In genomic region chr4:102878349-102878748, GRCh38 we compare ENCODE assay signal across 8 cellular contexts. TPM values are rescaled to one million over a fixed set of nuclear protein-coding genes. Genes with fewer than 3 reads are reported as not detected.
DNase-seq lines count a peak whose midpoint lies in the region; ATAC-seq, FAIRE-seq and TF ChIP-seq lines count a peak whose summit lies in the region.
"Not testable (repeated sequence)": the region's sequence is repeated elsewhere in the genome, so short reads cannot be mapped to it uniquely, and the experiment has no call there.

No MANE protein-coding gene starts in this region.

- peaks cover 24% of the 10 kb centered on the region for H3K9me3 Mint-ChIP-seq in activated CD4-positive, alpha-beta T cell treated with anti-CD3 and anti-CD28 coated beads, Interleukin-2, amount 10 ng/mL, durations not matched to agents 24 days and 14 days
- H3K9me3 Mint-ChIP-seq in osteocyte (ENCODE audit: unreplicated experiment), result not testable (repeated sequence)

- peak; percentile 86 for ATAC-seq in HepG2

- in situ Hi-C loops in HepG2 (cut with HindIII; ENCODE audit: extremely low pct_ligation_motif_present, low pct_unique_long_range_greater_than_20kb), result not testable (repeated sequence)

- WGBS in HepG2 (ENCODE audit: low lambda C conversion rate), result 19% methylated on average over 4 of the region's 4 CpGs
- 50 to 68% methylated on average over 4 of the region's 4 CpGs for WGBS in tibial nerve, 2 donors

- not testable (repeated sequence) for TF ChIP-seq CTCF in C4-2B (conservative IDR thresholded peaks at IDR 0.05); choroid plexus epithelial cell (conservative IDR thresholded peaks at IDR 0.05; ENCODE audit: low read depth, low read length); fibroblast of villous mesenchyme (IDR thresholded peaks at IDR 0.05; ENCODE audit: insufficient read depth, low read depth, low read length); HepG2 (CRISPR knock-in tag; IDR thresholded peaks at IDR 0.05); osteocyte (IDR thresholded peaks at IDR 0.05); tibial nerve (IDR thresholded peaks at IDR 0.05)

- peaks cover 69% of the 10 kb centered on the region for H3K36me3 Mint-ChIP-seq in activated CD4-positive, alpha-beta T cell treated with anti-CD3 and anti-CD28 coated beads, Interleukin-2, amount 10 ng/mL, durations not matched to agents 24 days and 14 days (ENCODE audit: low read depth)
- peaks cover 14% of the 10 kb centered on the region for H3K36me3 Mint-ChIP-seq in osteocyte (ENCODE audit: unreplicated experiment)

- H3K9ac ChIP-seq in HepG2 (ENCODE audit: insufficient read depth, low read depth, low read length), result not testable (repeated sequence)

- H2AFZ ChIP-seq in HepG2 (ENCODE audit: low read length), result not testable (repeated sequence)

- H3K4me3 ChIP-seq in choroid plexus epithelial cell (ENCODE audit: low read depth, low read length); fibroblast of villous mesenchyme (ENCODE audit: low read depth, low read length); HepG2 (replicated peaks in 1 of 3; ENCODE audit: insufficient read depth in 1 of 3, low read depth in 2 of 3, low read length in 3 of 3); tibial nerve: not testable (repeated sequence)

- POLR2A ChIA-PET in HepG2 (lab: Yijun Ruan, JAX), result interaction anchor here (1.2 to 3.7 kb wide), 4 partner anchors 9 to 199 kb away, joined by 3 to 32 read pairs (median 12); partner anchors contain the start of genes CISD2, SLC9B2 and UBE2D3

- intact Hi-C loops in activated CD4-positive, alpha-beta T cell treated with anti-CD3 and anti-CD28 coated beads, Interleukin-2, amount 10 ng/mL, durations not matched to agents 24 days and 14 days (cut with micrococcal nuclease), result not testable (repeated sequence)
- intact Hi-C loops in HepG2 (cut with micrococcal nuclease; ENCODE audit: unreplicated experiment), result loop anchor here (2.0 to 5.0 kb wide), 2 partner anchors 50 to 256 kb away; no protein-coding TSS in a partner anchor

- not testable (repeated sequence) for H3K27ac Mint-ChIP-seq in activated CD4-positive, alpha-beta T cell treated with anti-CD3 and anti-CD28 coated beads, Interleukin-2, amount 10 ng/mL, durations not matched to agents 24 days and 14 days
- H3K27ac Mint-ChIP-seq in osteocyte (ENCODE audit: unreplicated experiment), result peak overlapping the region; percentile 89

- H3K27me3 ChIP-seq in HepG2 (ENCODE audit: control insufficient read depth in 1 of 2, insufficient read depth in 2 of 2, low read length in 2 of 2); tibial nerve: not testable (repeated sequence)

- TF ChIP-seq EP300 in HepG2 (IDR thresholded peaks at IDR 0.05; ENCODE audit: low read depth in 2 of 2, low read length in 2 of 2) (peak in 1 of 2 experiments; percentile 44; a peak in 1 of 4 replicates), HepG2 (CRISPR knock-in tag; IDR thresholded peaks at IDR 0.05; ENCODE audit: borderline replicate concordance) (peak; percentile 41; the same call in 1 of the 2 replicates), tibial nerve (IDR thresholded peaks at IDR 0.05) (peak; percentile 40 to 68)

- peaks cover 15% of the 10 kb centered on the region for H3K9me3 ChIP-seq in HepG2 (ENCODE audit: low read length)
- not testable (repeated sequence) for H3K9me3 ChIP-seq in tibial nerve

- H3K4me1 Mint-ChIP-seq in activated CD4-positive, alpha-beta T cell treated with anti-CD3 and anti-CD28 coated beads, Interleukin-2, amount 10 ng/mL, durations not matched to agents 24 days and 14 days, result peaks cover 20% of the 10 kb centered on the region
- H3K4me1 Mint-ChIP-seq in osteocyte (ENCODE audit: unreplicated experiment), result peaks cover 23% of the 10 kb centered on the region

- not testable (repeated sequence) for H3K27me3 Mint-ChIP-seq in activated CD4-positive, alpha-beta T cell treated with anti-CD3 and anti-CD28 coated beads, Interleukin-2, amount 10 ng/mL, durations not matched to agents 24 days and 14 days; osteocyte (ENCODE audit: unreplicated experiment)

- not testable (repeated sequence) for BruUV-seq in HepG2 (replicated peaks; lab: Mats Ljungman, UMichigan)

- H3K27ac ChIP-seq in C4-2B (peak overlapping the region; percentile 14; the same call in 1 of the 2 replicates), HepG2 (ENCODE audit: extremely low read length, insufficient read depth, low read length) (peak overlapping the region; percentile 65), tibial nerve (peak overlapping the region in 2 of 4 donors; percentile 31 to 43)

- FAIRE-seq in HepG2 (lab: Jason Lieb, UNC), result peak; percentile 91

- not testable (repeated sequence) for H3K4me3 Mint-ChIP-seq in activated CD4-positive, alpha-beta T cell treated with anti-CD3 and anti-CD28 coated beads, Interleukin-2, amount 10 ng/mL, durations not matched to agents 24 days and 14 days
- H3K4me3 Mint-ChIP-seq in osteocyte (ENCODE audit: unreplicated experiment), result peak overlapping the region; percentile 16

- TF ChIP-seq RAD21 in HepG2 (CRISPR knock-in tag; IDR thresholded peaks at IDR 0.05), result not testable (repeated sequence)

- H3K36me3 ChIP-seq in HepG2 (replicated peaks in 1 of 2; ENCODE audit: control insufficient read depth in 1 of 2, insufficient read depth in 2 of 2, low read length in 2 of 2), result not testable (repeated sequence)
- peaks cover 0 to 41% (median 0%) of the 10 kb centered on the region in 3 donors for H3K36me3 ChIP-seq in tibial nerve

- peak; percentile 79 for DNase-seq in MV-4-11 (lab: John Stamatoyannopoulos, UW)
- DNase-seq in activated CD4-positive, alpha-beta T cell treated with anti-CD3 and anti-CD28 coated beads, Interleukin-2, amount 10 ng/mL, durations not matched to agents 24 days and 14 days, result peak; percentile 50
- peak; percentile 92 for DNase-seq in choroid plexus epithelial cell (ENCODE audit: low read depth)
- peak; percentile 52 for DNase-seq in fibroblast of villous mesenchyme (ENCODE audit: low read depth)
- DNase-seq in HepG2 (ENCODE audit: low spot score), result peak; percentile 89
- not testable (repeated sequence) for DNase-seq in osteocyte (ENCODE audit: extremely low spot score, unreplicated experiment)
- DNase-seq in tibial nerve (ENCODE audit: low spot score in 2 of 2), result peak in 1 of 2 donors; percentile 50

- peak overlapping the region; percentile 42; the same call in 1 of the 2 replicates for H3K4me2 ChIP-seq in HepG2 (ENCODE audit: low read depth, low read length)

- H4K20me1 ChIP-seq in HepG2 (ENCODE audit: insufficient read depth, low read length), result not testable (repeated sequence)

- H3K79me2 ChIP-seq in HepG2 (ENCODE audit: insufficient read depth, low read length), result peaks cover 36% of the 10 kb centered on the region

- H3K4me1 ChIP-seq in HepG2 (ENCODE audit: insufficient read depth, low read length), result peaks cover 34% of the 10 kb centered on the region
- H3K4me1 ChIP-seq in tibial nerve, result not testable (repeated sequence)

- CTCF ChIA-PET in HepG2 (lab: Yijun Ruan, JAX; ENCODE audit: low intra/inter-chr PET ratio, low total read pairs), result not testable (repeated sequence)

- TF ChIP-seq POLR2A in HepG2 (IDR thresholded peaks at IDR 0.05; ENCODE audit: insufficient read depth in 1 of 2, low read depth in 2 of 2, low read length in 2 of 2); tibial nerve (IDR thresholded peaks at IDR 0.05): not testable (repeated sequence)

RNA-seq across cellular contexts. Expression of gene CISD2, which starts 9.6 kb away (rescaled TPM):
- 43.9 and 48.5 TPM in 2 replicates for total RNA-seq in activated CD4-positive, alpha-beta T cell treated with anti-CD3 and anti-CD28 coated beads, Interleukin-2, amount 10 ng/mL, durations not matched to agents 24 days and 14 days
- 24.2 and 36.3 TPM in 2 replicates for total RNA-seq in fibroblast of villous mesenchyme
- total RNA-seq in HepG2 (2016; rRNA removed; fragmentation: Illumina TruSeq; extraction: Trizol), result 35.5 and 37.7 TPM in 2 replicates
- total RNA-seq in HepG2 (2016; cell fraction: cytosol; rRNA removed; fragmentation: Illumina TruSeq; extraction: Trizol; ENCODE audit: low read depth), result 44.0 and 52.2 TPM in 2 replicates
- total RNA-seq in HepG2 (2016; cell fraction: insoluble cytoplasmic fraction; rRNA removed; fragmentation: Illumina TruSeq; extraction: Trizol), result 36.2 and 41.7 TPM in 2 replicates
- 50.6 and 52.5 TPM in 2 replicates for total RNA-seq in HepG2 (2016; cell fraction: membrane; rRNA removed; fragmentation: Illumina TruSeq; extraction: Trizol)
- 19.8 and 23.3 TPM in 2 replicates for total RNA-seq in HepG2 (2016; cell fraction: nucleus; rRNA removed; fragmentation: Illumina TruSeq; extraction: Trizol)
- polyA plus RNA-seq in HepG2 (2011; rRNA removed), result 23.4 and 24.5 TPM in 2 replicates
- polyA plus RNA-seq in HepG2 (2011; cell fraction: cytosol; rRNA removed), result 12.7 and 14.1 TPM in 2 replicates
- 3.9 and 5.2 TPM in 2 replicates for polyA plus RNA-seq in HepG2 (2011; cell fraction: nucleus; rRNA removed)
- 40.0 and 43.1 TPM in 2 replicates for polyA plus RNA-seq in HepG2 (2012)
- 65.0 and 79.1 TPM in 2 replicates for polyA plus RNA-seq in HepG2 (2016; cell fraction: cytosol; fragmentation: Illumina TruSeq; extraction: Trizol; ENCODE audit: low read depth)
- 46.6 and 50.9 TPM in 2 replicates for polyA plus RNA-seq in HepG2 (2016; cell fraction: insoluble cytoplasmic fraction; fragmentation: Illumina TruSeq; extraction: Trizol; ENCODE audit: low read depth)
- 52.5 and 57.2 TPM in 2 replicates for polyA plus RNA-seq in HepG2 (2016; cell fraction: membrane; fragmentation: Illumina TruSeq; extraction: Trizol; ENCODE audit: low read depth)
- 52.6 and 60.4 TPM in 2 replicates for polyA plus RNA-seq in HepG2 (2016; cell fraction: nucleus; fragmentation: Illumina TruSeq; extraction: Trizol; ENCODE audit: insufficient read depth, low read depth)
- 25.6 and 28.4 TPM in 2 replicates for polyA minus RNA-seq in HepG2 (2011; rRNA and poly(A)+ RNA removed; ENCODE audit: low replicate concordance)
- 13.2 and 14.0 TPM in 2 replicates for polyA minus RNA-seq in HepG2 (2011; cell fraction: cytosol; rRNA and poly(A)+ RNA removed)
- polyA minus RNA-seq in HepG2 (2011; cell fraction: nucleus; rRNA and poly(A)+ RNA removed), result 5.6 and 6.4 TPM in 2 replicates
- 27.2 and 30.4 TPM in 2 replicates for total RNA-seq in osteocyte
- 10 to 100 TPM in 1 of 4 donors, 1 to 10 TPM in 3; 3.5 to 11.1 (median 7.2) TPM for total RNA-seq in tibial nerve

RNA-seq across cellular contexts. Expression of gene UBE2D3, which starts 51.0 kb away (rescaled TPM):
- total RNA-seq in activated CD4-positive, alpha-beta T cell treated with anti-CD3 and anti-CD28 coated beads, Interleukin-2, amount 10 ng/mL, durations not matched to agents 24 days and 14 days, result 488 TPM in 2 replicates
- total RNA-seq in fibroblast of villous mesenchyme, result 399 and 495 TPM in 2 replicates
- 224 and 265 TPM in 2 replicates for total RNA-seq in HepG2 (2016; rRNA removed; fragmentation: Illumina TruSeq; extraction: Trizol)
- 200 and 234 TPM in 2 replicates for total RNA-seq in HepG2 (2016; cell fraction: cytosol; rRNA removed; fragmentation: Illumina TruSeq; extraction: Trizol; ENCODE audit: low read depth)
- 227 and 267 TPM in 2 replicates for total RNA-seq in HepG2 (2016; cell fraction: insoluble cytoplasmic fraction; rRNA removed; fragmentation: Illumina TruSeq; extraction: Trizol)
- total RNA-seq in HepG2 (2016; cell fraction: membrane; rRNA removed; fragmentation: Illumina TruSeq; extraction: Trizol), result 313 and 352 TPM in 2 replicates
- total RNA-seq in HepG2 (2016; cell fraction: nucleus; rRNA removed; fragmentation: Illumina TruSeq; extraction: Trizol), result 161 and 168 TPM in 2 replicates
- 217 and 293 TPM in 2 replicates for polyA plus RNA-seq in HepG2 (2011; rRNA removed)
- 183 and 224 TPM in 2 replicates for polyA plus RNA-seq in HepG2 (2011; cell fraction: cytosol; rRNA removed)
- 279 and 296 TPM in 2 replicates for polyA plus RNA-seq in HepG2 (2011; cell fraction: nucleus; rRNA removed)
- polyA plus RNA-seq in HepG2 (2012), result 192 and 199 TPM in 2 replicates
- polyA plus RNA-seq in HepG2 (2016; cell fraction: cytosol; fragmentation: Illumina TruSeq; extraction: Trizol; ENCODE audit: low read depth), result 303 and 369 TPM in 2 replicates
- 331 and 333 TPM in 2 replicates for polyA plus RNA-seq in HepG2 (2016; cell fraction: insoluble cytoplasmic fraction; fragmentation: Illumina TruSeq; extraction: Trizol; ENCODE audit: low read depth)
- polyA plus RNA-seq in HepG2 (2016; cell fraction: membrane; fragmentation: Illumina TruSeq; extraction: Trizol; ENCODE audit: low read depth), result 340 and 387 TPM in 2 replicates
- polyA plus RNA-seq in HepG2 (2016; cell fraction: nucleus; fragmentation: Illumina TruSeq; extraction: Trizol; ENCODE audit: insufficient read depth, low read depth), result 220 and 222 TPM in 2 replicates
- polyA minus RNA-seq in HepG2 (2011; rRNA and poly(A)+ RNA removed; ENCODE audit: low replicate concordance), result 111 and 172 TPM in 2 replicates
- polyA minus RNA-seq in HepG2 (2011; cell fraction: cytosol; rRNA and poly(A)+ RNA removed), result 129 and 148 TPM in 2 replicates
- 307 and 340 TPM in 2 replicates for polyA minus RNA-seq in HepG2 (2011; cell fraction: nucleus; rRNA and poly(A)+ RNA removed)
- 239 and 247 TPM in 2 replicates for total RNA-seq in osteocyte
- total RNA-seq in tibial nerve, result 100 to 1,000 TPM; 305 to 409 (median 347) TPM
